Comparison of ENCODE assay signal across 15 cellular contexts in the genomic region with DNA sequence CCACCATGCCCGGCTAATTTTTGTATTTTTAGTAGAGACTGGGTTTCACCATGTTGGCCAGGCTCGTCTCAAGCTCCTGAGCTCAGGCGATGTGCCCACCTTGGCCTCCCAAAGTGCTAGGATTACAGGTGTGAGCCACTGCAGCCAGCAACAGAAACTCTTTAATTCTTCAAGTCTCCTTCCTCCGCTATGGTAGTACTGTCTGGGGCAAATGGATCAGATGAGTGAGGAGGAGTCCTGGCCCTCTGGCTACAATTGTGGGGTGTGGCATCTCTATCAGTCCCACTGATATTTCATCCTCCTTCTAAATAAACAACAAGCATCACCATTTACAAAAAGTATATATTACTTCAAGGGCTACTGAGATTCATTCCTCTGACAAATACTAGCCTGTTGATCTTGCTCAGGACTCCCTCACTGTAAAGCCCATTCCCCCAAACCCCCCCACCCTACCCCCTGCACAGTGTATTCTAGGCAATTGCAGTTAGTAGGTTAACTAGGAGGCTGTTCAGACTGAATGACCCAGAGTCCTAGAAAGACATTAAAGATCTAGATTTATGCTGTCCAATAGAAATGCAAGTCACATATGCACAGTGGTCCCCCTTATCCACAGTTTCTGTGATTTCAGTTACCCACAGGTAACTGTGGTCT.
DNase-seq lines count a peak whose midpoint lies in the region; ATAC-seq and TF ChIP-seq lines count a peak whose summit lies in the region.
"Had no signal": no experiment of that assay in that cellular context is flagged by ENCODE, and none has a peak within 500 bp of the region (broad histone marks: within the 10 kb centered on the region; RNA-seq: fewer than 3 reads in every experiment).

No MANE protein-coding gene starts in this region.

- TF ChIP-seq CTCF in mammary epithelial cell (conservative IDR thresholded peaks at IDR 0.05 in 1 of 2, IDR thresholded peaks at IDR 0.05 in 1 of 2; ENCODE audit: extremely low read depth in 1 of 2, insufficient read depth in 1 of 2, low read depth in 1 of 2, low read length in 2 of 2) (no peak), breast epithelium (IDR thresholded peaks at IDR 0.05) (no peak), RWPE2 (IDR thresholded peaks at IDR 0.05; ENCODE audit: poor library complexity, severe bottlenecking) (no peak)

- no peaks in the 10 kb centered on the region for H3K36me3 ChIP-seq in mammary epithelial cell (ENCODE audit: insufficient read depth, low read length)
- H3K36me3 ChIP-seq in breast epithelium = no peaks in the 10 kb centered on the region
- no peaks in the 10 kb centered on the region for H3K36me3 ChIP-seq in RWPE2 (ENCODE audit: low read depth)

- BruUV-seq in mammary epithelial cell (replicated peaks; lab: Mats Ljungman, UMichigan) = no TSS peak

- H3K4me2 ChIP-seq in mammary epithelial cell (ENCODE audit: insufficient read depth, low read depth, low read length) = peak overlapping the region; percentile 51

- in situ Hi-C loops in mammary epithelial cell (cut with MboI; ENCODE audit: low sequenced_read_pairs in 2 of 2) = no loop called here

- no peaks in the 10 kb centered on the region for H4K20me1 ChIP-seq in mammary epithelial cell (ENCODE audit: insufficient read depth, low read length)

- no peak overlapping the region for H3K9ac ChIP-seq in mammary epithelial cell (ENCODE audit: insufficient read depth, low read length)

- peak overlapping the region; percentile 60 for H3K27ac ChIP-seq in mammary epithelial cell (ENCODE audit: insufficient read depth, low read depth, low read length)
- no peak overlapping the region for H3K27ac ChIP-seq in breast epithelium
- peak overlapping the region; percentile 17 for H3K27ac ChIP-seq in RWPE2 (ENCODE audit: poor library complexity, severe bottlenecking)
- H3K27ac ChIP-seq: 22Rv1 had no signal

- DNase-seq in mammary epithelial cell (no peak), breast epithelium (ENCODE audit: low spot score in 2 of 2) (no peak), RWPE2 (ENCODE audit: low spot score) (no peak), islet precursor cell (peak; percentile 53), left ventricle myocardium superior (no peak)
- DNase-seq: AML-193; CD4-positive, alpha-beta T cell; DMS79 treated with DMSO at 0.1 percent for 48 hours; GDM1; GOT3; H9 had no signal

- H2AFZ ChIP-seq in mammary epithelial cell (ENCODE audit: low read depth, low read length) = peak overlapping the region; percentile 7

- no peak overlapping the region for H3K4me3 ChIP-seq in mammary epithelial cell (replicated peaks in 1 of 3; ENCODE audit: insufficient read depth in 1 of 3, low read depth in 2 of 3, low read length in 3 of 3)
- H3K4me3 ChIP-seq in breast epithelium = no peak overlapping the region
- H3K4me3 ChIP-seq in RWPE2 (ENCODE audit: severe bottlenecking) = no peak overlapping the region

- no peaks in the 10 kb centered on the region for H3K9me3 ChIP-seq in mammary epithelial cell (replicated peaks; ENCODE audit: insufficient read depth, low read length)
- no peaks in the 10 kb centered on the region for H3K9me3 ChIP-seq in breast epithelium
- no peaks in the 10 kb centered on the region for H3K9me3 ChIP-seq in RWPE2 (ENCODE audit: severe bottlenecking)

- intact Hi-C loops in mammary epithelial cell (cut with micrococcal nuclease) (no loop called here), breast epithelium (cut with DNase I; ENCODE audit: low total_unique reads) (no loop called here), left ventricle myocardium superior (cut with micrococcal nuclease) (no loop called here)

- ATAC-seq in RWPE2 (ENCODE audit: low read depth) (peak; percentile 17; the same call in 1 of the 3 replicates), left ventricle myocardium superior (no peak), GM21360 (IDR thresholded peaks at IDR 0.05; ENCODE audit: unreplicated experiment) (no peak), HG03039 (IDR thresholded peaks at IDR 0.05; ENCODE audit: unreplicated experiment) (no peak)
- ATAC-seq: HepG2 had no signal

- 100% methylated on average over 3 of the region's 4 CpGs for WGBS in mammary epithelial cell (ENCODE audit: low coverage, missing lambda C conversion rate)

- CTCF ChIA-PET in mammary epithelial cell (lab: Charles Lee; ENCODE audit: low non-redundant PET) = no interaction called here

- H3K27me3 ChIP-seq in mammary epithelial cell (ENCODE audit: insufficient read depth, low read length) = no peaks in the 10 kb centered on the region
- H3K27me3 ChIP-seq in breast epithelium = no peaks in the 10 kb centered on the region
- no peaks in the 10 kb centered on the region for H3K27me3 ChIP-seq in RWPE2 (ENCODE audit: insufficient read depth, poor library complexity, severe bottlenecking)

- no peaks in the 10 kb centered on the region for H3K79me2 ChIP-seq in mammary epithelial cell (ENCODE audit: insufficient read depth, low read length)

- dilution Hi-C loops in mammary epithelial cell (cut with HindIII; ENCODE audit: low sequenced_read_pairs) = no loop called here

- TF ChIP-seq POLR2A in breast epithelium (IDR thresholded peaks at IDR 0.05) = no peak

- H3K4me1 ChIP-seq in mammary epithelial cell (ENCODE audit: insufficient read depth, low read length) = peaks cover 27% of the 10 kb centered on the region
- no peaks in the 10 kb centered on the region for H3K4me1 ChIP-seq in breast epithelium
- peaks cover 13% of the 10 kb centered on the region for H3K4me1 ChIP-seq in RWPE2 (ENCODE audit: insufficient read depth, poor library complexity, severe bottlenecking)

Comparison
In these comparisons a context has a peak if more than half of its experiments do, and no peak if none do; other contexts are left out.
1. H3K27ac ChIP-seq: peak in mammary epithelial cell (single experiment) and RWPE2 (single experiment); none in breast epithelium (0 of 2).